25 cellular contexts compared by ENCODE assay signal in the genomic region with DNA sequence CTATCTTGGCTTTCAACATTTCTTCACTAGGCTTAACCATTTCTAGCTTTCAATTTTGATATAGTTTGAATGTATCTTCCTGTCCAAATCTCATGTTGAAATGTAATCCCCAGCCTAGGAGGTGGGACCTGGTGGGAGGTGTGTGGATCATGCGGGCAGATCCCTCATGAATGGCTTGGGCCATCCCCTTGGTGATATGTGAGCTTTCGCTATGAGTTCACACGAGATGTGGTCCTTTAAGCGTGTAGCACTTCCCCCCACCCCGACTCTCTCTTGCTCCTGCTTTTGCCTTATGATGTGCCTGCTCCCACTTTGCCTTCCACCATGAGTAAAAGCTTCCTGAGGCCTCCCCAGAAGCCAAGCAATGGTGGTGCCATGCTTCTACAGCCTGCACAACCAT. TPM values are rescaled to one million over a fixed set of nuclear protein-coding genes. Genes with fewer than 3 reads are reported as not detected.
DNase-seq lines count a peak whose midpoint lies in the region; ATAC-seq and TF ChIP-seq lines count a peak whose summit lies in the region.
"Had no signal": no experiment of that assay in that cellular context is flagged by ENCODE, and none has a peak within 500 bp of the region (broad histone marks: within the 10 kb centered on the region; RNA-seq: fewer than 3 reads in every experiment).

No MANE protein-coding gene starts in this region.

- peak overlapping the region; percentile 39 for H3K4me3 ChIP-seq in OCI-LY3 (ENCODE audit: low read length)
- H3K4me3 ChIP-seq in lower lobe of right lung, result no peak overlapping the region
- H3K4me3 ChIP-seq in mesenchymal stem cell (ENCODE audit: insufficient read depth in 1 of 2, low read depth in 1 of 2, low read length in 2 of 2), result no peak overlapping the region
- H3K4me3 ChIP-seq: coronary artery, stomach, upper lobe of left lung had no signal

- H4K5ac ChIP-seq in H9 (ENCODE audit: insufficient read length, low read depth, low read length), result no peak overlapping the region

- no peak overlapping the region for H4K91ac ChIP-seq in H9 (ENCODE audit: insufficient read length, low read depth, low read length)
- no peak overlapping the region for H4K91ac ChIP-seq in mesenchymal stem cell (ENCODE audit: low read length)

- no peaks in the 10 kb centered on the region for H3K23me2 ChIP-seq in H9 (ENCODE audit: insufficient read length, low read depth, low read length, poor library complexity, severe bottlenecking)

- no peak overlapping the region for H2BK120ac ChIP-seq in H9 (ENCODE audit: low read depth, low read length, poor library complexity, severe bottlenecking)
- H2BK120ac ChIP-seq in mesenchymal stem cell (ENCODE audit: low read depth, low read length), result no peak overlapping the region

- H3K4ac ChIP-seq in H9 (ENCODE audit: low read depth, low read length) (no peak overlapping the region), mesenchymal stem cell (ENCODE audit: low read depth in 1 of 2, low read length in 2 of 2) (no peak overlapping the region)

- H2BK15ac ChIP-seq in H9 (ENCODE audit: low read depth, low read length) (no peak overlapping the region), mesenchymal stem cell (ENCODE audit: low read depth, poor library complexity, severe bottlenecking) (no peak overlapping the region)

- H2AFZ ChIP-seq in OCI-LY3 (ENCODE audit: low read depth, low read length) (peak overlapping the region; percentile 71), H9 (ENCODE audit: low read length) (no peak overlapping the region), mesenchymal stem cell (ENCODE audit: low read depth, low read length) (no peak overlapping the region)

- intact Hi-C loops in lower lobe of right lung (cut with DNase I), result no loop called here

- no peaks in the 10 kb centered on the region for H4K20me1 ChIP-seq in OCI-LY3 (ENCODE audit: insufficient read depth, low read length)
- no peaks in the 10 kb centered on the region for H4K20me1 ChIP-seq in H9 (ENCODE audit: control insufficient read depth, insufficient read depth, insufficient read length)

- no peak overlapping the region for H2BK12ac ChIP-seq in H9 (ENCODE audit: insufficient read length, low read depth, low read length)
- H2BK12ac ChIP-seq in mesenchymal stem cell (ENCODE audit: low read length in 2 of 2), result no peak overlapping the region

- peak; percentile 74 for ATAC-seq in GM18867 (IDR thresholded peaks at IDR 0.05; ENCODE audit: unreplicated experiment)
- peak; percentile 74 for ATAC-seq in GM21526 (IDR thresholded peaks at IDR 0.05; ENCODE audit: low FRiP score, unreplicated experiment)
- ATAC-seq in HG02870 (IDR thresholded peaks at IDR 0.05; ENCODE audit: unreplicated experiment), result peak; percentile 93
- ATAC-seq in lower lobe of right lung, result no peak
- ATAC-seq: activated naive CD4-positive, alpha-beta T cell treated with anti-CD3 and anti-CD28 coated beads, Interleukin-2, amount 50 U/mL, for 72 hours; HCT116; T-helper 17 cell had no signal

- H2BK5ac ChIP-seq in H9 (ENCODE audit: insufficient read length, low read length), result no peak overlapping the region
- H2BK5ac ChIP-seq in mesenchymal stem cell (ENCODE audit: low read depth, low read length, poor library complexity, severe bottlenecking), result no peak overlapping the region

- H3K14ac ChIP-seq in H9 (ENCODE audit: insufficient read depth, low read length) (no peak overlapping the region), mesenchymal stem cell (ENCODE audit: low read length in 2 of 2) (no peak overlapping the region)

- no peak overlapping the region for H3K4me3 Mint-ChIP-seq in H9
- H3K4me3 Mint-ChIP-seq: activated T-cell treated with anti-CD3 and anti-CD28 coated beads, Interleukin-2, amount 50 U/mL, for 24 hours; CD4-positive, CD25-positive, alpha-beta regulatory T cell; nephron; T-helper 17 cell had no signal

- DNase-seq in H9, result no peak
- no peak for DNase-seq in GM10266 (ENCODE audit: extremely low spot score)
- DNase-seq in lower lobe of right lung, result no peak
- DNase-seq in mesenchymal stem cell, result no peak
- DNase-seq: activated CD4-positive, alpha-beta T cell treated with anti-CD3 and anti-CD28 coated beads, Interleukin-2, amount 50 U/mL, for 48 hours; activated T-cell treated with anti-CD3 and anti-CD28 coated beads, Interleukin-2, amount 50 U/mL, for 24 hours; CD4-positive, CD25-positive, alpha-beta regulatory T cell; kidney glomerular epithelial cell; NCI-H1105; NCI-H2107; NCI-H510A treated with DMSO at 0.1 percent for 48 hours; SIG-M5; stomach; T-helper 17 cell; upper lobe of left lung had no signal

- H3K4me2 ChIP-seq in OCI-LY3 (ENCODE audit: low read length) (peak overlapping the region; percentile 72), H9 (ENCODE audit: insufficient read depth, insufficient read length, low read length) (no peak overlapping the region), mesenchymal stem cell (ENCODE audit: low read length, poor library complexity, severe bottlenecking) (no peak overlapping the region)

- no CpG with 5 or more reads among the region's 5 CpGs for WGBS in H9 (ENCODE audit: extremely low coverage, insufficient read length, low lambda C conversion rate)
- WGBS in mesenchymal stem cell, result 98% methylated on average over 5 of the region's 5 CpGs

- H3K79me2 ChIP-seq in OCI-LY3 (ENCODE audit: low read length) (no peaks in the 10 kb centered on the region), H9 (ENCODE audit: insufficient read depth, low read length) (no peaks in the 10 kb centered on the region)

- no peak for TF ChIP-seq CTCF in OCI-LY3 (IDR thresholded peaks at IDR 0.05; ENCODE audit: low read depth, low read length)
- TF ChIP-seq CTCF in H9 (conservative IDR thresholded peaks at IDR 0.05), result no peak
- no peak for TF ChIP-seq CTCF in GM10266 (IDR thresholded peaks at IDR 0.05; ENCODE audit: control insufficient read depth, insufficient read depth, low read depth, missing control alignments)
- TF ChIP-seq CTCF in lower lobe of right lung (IDR thresholded peaks at IDR 0.05), result no peak

- no peak overlapping the region for H3T11ph ChIP-seq in H9 (ENCODE audit: low read length)

- no peak overlapping the region for H3K23ac ChIP-seq in H9 (ENCODE audit: insufficient read length, low read depth, low read length)
- H3K23ac ChIP-seq in mesenchymal stem cell (ENCODE audit: low read length in 2 of 2), result no peak overlapping the region

- H3K9me3 Mint-ChIP-seq in H9, result peaks cover 11% of the 10 kb centered on the region in 2 experiments

- H3K36me3 ChIP-seq in OCI-LY3 (replicated peaks; ENCODE audit: low read depth, low read length) (no peaks in the 10 kb centered on the region), lower lobe of right lung (no peaks in the 10 kb centered on the region), mesenchymal stem cell (ENCODE audit: control insufficient read depth in 1 of 2, insufficient read depth in 2 of 2, low read depth in 1 of 2, low read length in 2 of 2) (no peaks in the 10 kb centered on the region)
- H3K36me3 ChIP-seq: stomach, upper lobe of left lung had no signal

- H4K8ac ChIP-seq in H9 (replicated peaks; ENCODE audit: insufficient read length, low read depth, low read length) (no peak overlapping the region), mesenchymal stem cell (ENCODE audit: low read length) (no peak overlapping the region)

- no peaks in the 10 kb centered on the region for H3K27me3 Mint-ChIP-seq in H9 (ENCODE audit: low read depth)
- H3K27me3 Mint-ChIP-seq: CD4-positive, CD25-positive, alpha-beta regulatory T cell; progenitor cell of endocrine pancreas; T-helper 17 cell had no signal

- H3K56ac ChIP-seq in H9 (ENCODE audit: insufficient read length, low read depth, low read length), result no peak overlapping the region

- H2AK5ac ChIP-seq in H9 (ENCODE audit: insufficient read length, low read length) (no peak overlapping the region), mesenchymal stem cell (ENCODE audit: low read length, severe bottlenecking) (no peak overlapping the region)

- no peak overlapping the region for H3K27ac Mint-ChIP-seq in H9
- H3K27ac Mint-ChIP-seq: activated naive CD4-positive, alpha-beta T cell treated with anti-CD3 and anti-CD28 coated beads, Interleukin-2, amount 50 U/mL, for 72 hours; activated T-cell treated with anti-CD3 and anti-CD28 coated beads, Interleukin-2, amount 50 U/mL, for 24 hours; CD4-positive, CD25-positive, alpha-beta regulatory T cell; nephron; progenitor cell of endocrine pancreas; T-helper 17 cell had no signal

- H3K27ac ChIP-seq in OCI-LY3 (ENCODE audit: low read length), result peak overlapping the region; percentile 65
- no peak overlapping the region for H3K27ac ChIP-seq in H9 (ENCODE audit: insufficient read length, low read depth, low read length)
- no peak overlapping the region for H3K27ac ChIP-seq in lower lobe of right lung
- no peak overlapping the region for H3K27ac ChIP-seq in mesenchymal stem cell (ENCODE audit: low read length, poor library complexity, severe bottlenecking)
- H3K27ac ChIP-seq: coronary artery, stomach, upper lobe of left lung, VCaP had no signal

- 0 out of 2 replicates have a peak overlapping the region, but pooled peaks have one; percentile 14 for H3K9ac ChIP-seq in OCI-LY3 (ENCODE audit: low read length)
- no peak overlapping the region for H3K9ac ChIP-seq in H9 (ENCODE audit: extremely low read depth, insufficient read length, low read length)
- no peak overlapping the region for H3K9ac ChIP-seq in mesenchymal stem cell (ENCODE audit: low read length)

- peaks cover 4 to 9% (median 9%) of the 10 kb centered on the region in 3 experiments; a peak in 5 of 7 replicates for H3K36me3 Mint-ChIP-seq in H9 (ENCODE audit: insufficient read depth in 1 of 3, low read depth in 3 of 3)
- H3K36me3 Mint-ChIP-seq: CD4-positive, CD25-positive, alpha-beta regulatory T cell had no signal

- no peak overlapping the region for H2BK20ac ChIP-seq in H9 (ENCODE audit: low read depth, low read length, poor library complexity, severe bottlenecking)

- H3K4me1 Mint-ChIP-seq in H9, result no peaks in the 10 kb centered on the region
- H3K4me1 Mint-ChIP-seq: CD4-positive, CD25-positive, alpha-beta regulatory T cell; nephron had no signal

- H3K4me1 ChIP-seq in OCI-LY3 (ENCODE audit: low read length), result peaks cover 28% of the 10 kb centered on the region
- H3K4me1 ChIP-seq in H9 (ENCODE audit: insufficient read depth, low read length), result no peaks in the 10 kb centered on the region
- no peaks in the 10 kb centered on the region for H3K4me1 ChIP-seq in lower lobe of right lung
- H3K4me1 ChIP-seq in mesenchymal stem cell (ENCODE audit: control insufficient read depth, insufficient read depth, low read depth, low read length), result no peaks in the 10 kb centered on the region
- H3K4me1 ChIP-seq: stomach, upper lobe of left lung had no signal

- H3K79me1 ChIP-seq in H9 (ENCODE audit: insufficient read depth, low read depth, low read length, poor library complexity, severe bottlenecking), result no peaks in the 10 kb centered on the region
- H3K79me1 ChIP-seq in mesenchymal stem cell (replicated peaks; ENCODE audit: low read length, poor library complexity, severe bottlenecking), result no peaks in the 10 kb centered on the region

- H3K9me3 ChIP-seq in OCI-LY3 (ENCODE audit: insufficient read depth, low read length) (peaks cover 7% of the 10 kb centered on the region; the same call in 1 of the 2 replicates), H9 (ENCODE audit: control insufficient read depth, low read depth, low read length) (no peaks in the 10 kb centered on the region), lower lobe of right lung (peaks cover 10% of the 10 kb centered on the region), mesenchymal stem cell (ENCODE audit: control insufficient read depth, low read length) (peaks cover 13% of the 10 kb centered on the region)

- no peaks in the 10 kb centered on the region for H3K27me3 ChIP-seq in OCI-LY3 (ENCODE audit: low read depth, low read length)
- H3K27me3 ChIP-seq in H9 (ENCODE audit: insufficient read depth, low read length), result no peaks in the 10 kb centered on the region
- H3K27me3 ChIP-seq in lower lobe of right lung (ENCODE audit: low read depth), result no peaks in the 10 kb centered on the region
- no peaks in the 10 kb centered on the region for H3K27me3 ChIP-seq in mesenchymal stem cell (ENCODE audit: control insufficient read depth in 1 of 2, insufficient read depth in 1 of 2, low read length in 2 of 2)
- H3K27me3 ChIP-seq: stomach, upper lobe of left lung had no signal

- H3K18ac ChIP-seq in H9 (ENCODE audit: insufficient read length, low read depth, low read length) (no peak overlapping the region), mesenchymal stem cell (ENCODE audit: low read depth in 1 of 2, low read length in 2 of 2) (no peak overlapping the region)

RNA-seq across cellular contexts. Expression of a gene that starts 40.6 kb away (rescaled TPM):
- total RNA-seq in H9 (2021), result 62.9 and 65.6 TPM in 2 replicates
- 25.1 TPM for total RNA-seq in lower lobe of right lung
- 34.7 TPM for polyA plus RNA-seq in mesenchymal stem cell (2013, experiment 1 of 2)
- polyA plus RNA-seq in mesenchymal stem cell (2013, experiment 2 of 2), result 37.0 TPM

RNA-seq across cellular contexts. Expression of a gene that starts 46.4 kb away (rescaled TPM):
- total RNA-seq in H9 (2021) (142 and 148 TPM in 2 replicates), lower lobe of right lung (23.7 TPM)
- polyA plus RNA-seq in mesenchymal stem cell (2013, experiment 1 of 2), result 60.3 TPM
- polyA plus RNA-seq in mesenchymal stem cell (2013, experiment 2 of 2), result 67.7 TPM

Comparison
In these comparisons a context has a peak if more than half of its experiments do, and no peak if none do; other contexts are left out.
1. ATAC-seq: peak in GM18867 (single experiment), GM21526 (single experiment) and HG02870 (single experiment); none in lower lobe of right lung (0 of 2).